In the genomic region with DNA sequence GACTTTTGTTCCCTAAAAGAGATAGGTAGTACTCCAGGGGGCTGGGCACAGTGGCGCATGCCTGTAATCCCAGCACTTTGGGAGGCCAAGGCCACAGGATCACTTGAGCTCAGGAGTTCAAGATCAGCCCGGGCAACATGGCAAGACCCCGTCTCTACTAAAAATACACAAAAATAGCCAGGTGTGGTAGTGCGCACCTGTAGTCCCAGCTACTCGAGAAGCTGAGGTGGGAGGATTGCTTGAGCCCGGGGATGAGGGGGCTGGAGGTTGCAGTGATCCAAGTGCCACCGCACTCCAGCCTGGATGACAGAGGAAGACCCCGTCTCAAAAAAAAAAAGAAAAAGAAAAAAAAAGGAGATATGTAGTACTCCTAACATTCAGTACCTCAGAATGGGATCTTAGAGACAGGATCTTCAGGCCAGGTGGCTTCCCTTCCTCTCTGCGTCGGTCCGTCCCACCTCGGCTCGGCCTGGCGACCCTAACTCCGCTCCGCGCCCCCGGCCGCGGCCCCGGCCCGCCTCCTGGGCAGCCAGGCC, we compare ENCODE assay signal across 8 cellular contexts.
DNase-seq lines count a peak whose midpoint lies in the region; ATAC-seq and TF ChIP-seq lines count a peak whose summit lies in the region.

No MANE protein-coding gene starts in this region.

- H3K9me2 ChIP-seq in HCT116 (ENCODE audit: insufficient read depth): no peaks in the 10 kb centered on the region

- no peak for TF ChIP-seq RAD21 in HCT116 (IDR thresholded peaks at IDR 0.05; ENCODE audit: low read depth)

- ATAC-seq in HCT116: no peak; the same call in 1 of the 2 replicates

- H3K4me1 Mint-ChIP-seq in Calu3 (ENCODE audit: low read depth, unreplicated experiment): no peaks in the 10 kb centered on the region

- BruUV-seq in Calu3 (replicated peaks; lab: Mats Ljungman, UMichigan) (no TSS peak), HCT116 (replicated peaks; lab: Mats Ljungman, UMichigan) (no TSS peak)

- DNase-seq in Calu3 (no peak), HCT116 (ENCODE audit: low read depth, low spot score) (no peak), SJCRH30 (peak in 1 of 2 experiments; percentile 15), esophagus muscularis mucosa (ENCODE audit: extremely low spot score) (no peak), epidermal melanocyte (ENCODE audit: insufficient read length, low spot score) (no peak), T-helper 9 cell (no peak), MV-4-11 (lab: John Stamatoyannopoulos, UW) (no peak)

- peaks cover 13% of the 10 kb centered on the region for H3K27me3 Mint-ChIP-seq in Calu3 (ENCODE audit: unreplicated experiment)

- H4K20me1 ChIP-seq in HCT116 (ENCODE audit: insufficient read depth): no peaks in the 10 kb centered on the region

- H2AFZ ChIP-seq in HCT116 (ENCODE audit: low read depth, low read length, poor library complexity, severe bottlenecking): no peak overlapping the region

- H3K4me1 ChIP-seq in HCT116 (ENCODE audit: control insufficient read depth in 1 of 2, insufficient read depth in 2 of 2, low read length in 2 of 2) (peaks cover 9 to 23% of the 10 kb centered on the region in 2 experiments; a peak in 3 of 4 replicates), SJCRH30 (peaks cover 3% of the 10 kb centered on the region), esophagus muscularis mucosa (peaks cover 10 to 41% (median 28%) of the 10 kb centered on the region in 4 donors), rectal smooth muscle tissue (ENCODE audit: control insufficient read depth, insufficient read depth, low read length) (no peaks in the 10 kb centered on the region)

- peak overlapping the region; percentile 79 for H3K4me2 ChIP-seq in HCT116 (ENCODE audit: low read length)

- POLR2A ChIA-PET in HCT116 (lab: Charles Lee): no interaction called here

- H3K9ac ChIP-seq in HCT116 (ENCODE audit: low read length) (peak overlapping the region; percentile 76), rectal smooth muscle tissue (ENCODE audit: low read length) (peak overlapping the region; percentile 88)

- H3K79me2 ChIP-seq in HCT116 (ENCODE audit: insufficient read depth, low read length): peaks cover 10% of the 10 kb centered on the region

- peak overlapping the region; percentile 89 for H3K4me3 Mint-ChIP-seq in Calu3 (ENCODE audit: low read depth, unreplicated experiment)

- peaks cover 22% of the 10 kb centered on the region for H3K36me3 Mint-ChIP-seq in Calu3 (ENCODE audit: insufficient read depth, unreplicated experiment)

- TF ChIP-seq CTCF in Calu3 (IDR thresholded peaks at IDR 0.05; ENCODE audit: unreplicated experiment): no peak
- TF ChIP-seq CTCF in HCT116 (IDR thresholded peaks at IDR 0.05 in 2 of 3, conservative IDR thresholded peaks at IDR 0.05 in 1 of 3; ENCODE audit: borderline replicate concordance in 1 of 3, insufficient read depth in 1 of 3, low read depth in 2 of 3, low read length in 2 of 3): no peak
- no peak for TF ChIP-seq CTCF in esophagus muscularis mucosa (IDR thresholded peaks at IDR 0.05)

- CTCF ChIA-PET in Calu3 (lab: Charles Lee) (interaction anchor here (0.6 to 1.8 kb wide), 3 partner anchors 14 to 300 kb away, joined by 3 to 5 read pairs (median 3); no protein-coding TSS in a partner anchor), HCT116 (lab: Charles Lee) (no interaction called here)

- H3K4me3 ChIP-seq in HCT116 (replicated peaks in 1 of 2; ENCODE audit: low read depth in 1 of 2, low read length in 2 of 2): peak overlapping the region; percentile 70 to 82
- H3K4me3 ChIP-seq in SJCRH30: peak overlapping the region; percentile 95
- H3K4me3 ChIP-seq in esophagus muscularis mucosa: peak overlapping the region; percentile 84 to 100 (median 92)
- peak overlapping the region; percentile 78 for H3K4me3 ChIP-seq in rectal smooth muscle tissue (ENCODE audit: low read length)

- intact Hi-C loops in Calu3 (cut with micrococcal nuclease; ENCODE audit: unreplicated experiment): no loop called here
- intact Hi-C loops in HCT116 (cut with micrococcal nuclease): no loop called here
- intact Hi-C loops in esophagus muscularis mucosa (cut with DNase I): no loop called here

- TF ChIP-seq EP300 in esophagus muscularis mucosa (IDR thresholded peaks at IDR 0.05): no peak

- TF ChIP-seq POLR2A in HCT116 (IDR thresholded peaks at IDR 0.05; ENCODE audit: borderline replicate concordance, extremely low read depth, insufficient read depth, insufficient read length) (no peak), esophagus muscularis mucosa (IDR thresholded peaks at IDR 0.05; ENCODE audit: low read depth) (no peak)

- peak overlapping the region; percentile 90 for H3K27ac Mint-ChIP-seq in Calu3 (ENCODE audit: unreplicated experiment)

- H3K36me3 ChIP-seq in HCT116 (ENCODE audit: control insufficient read depth in 1 of 2, insufficient read depth in 2 of 2, low read length in 2 of 2) (no peaks in the 10 kb centered on the region), SJCRH30 (no peaks in the 10 kb centered on the region; the same call in 1 of the 2 replicates), esophagus muscularis mucosa (peaks cover 0 to 6% (median 1%) of the 10 kb centered on the region in 4 donors), rectal smooth muscle tissue (ENCODE audit: control insufficient read depth, insufficient read depth, low read length) (no peaks in the 10 kb centered on the region)

- H3K9me3 ChIP-seq in HCT116 (ENCODE audit: control insufficient read depth in 1 of 2, insufficient read depth in 1 of 2, low read depth in 1 of 2, low read length in 2 of 2) (no peaks in the 10 kb centered on the region), SJCRH30 (replicated peaks) (no peaks in the 10 kb centered on the region), esophagus muscularis mucosa (no peaks in the 10 kb centered on the region)

- no peaks in the 10 kb centered on the region for H3K9me3 Mint-ChIP-seq in Calu3 (ENCODE audit: low read depth, unreplicated experiment)

- H3K27ac ChIP-seq in HCT116 (ENCODE audit: low read depth, low read length) (peak overlapping the region; percentile 86), SJCRH30 (no peak overlapping the region; the same call in 1 of the 2 replicates), esophagus muscularis mucosa (replicated peaks in 1 of 4) (peak overlapping the region; percentile 83 to 90 (median 86)), rectal smooth muscle tissue (ENCODE audit: low read depth, low read length) (peak overlapping the region; percentile 56)

- no peaks in the 10 kb centered on the region for H3K27me3 ChIP-seq in HCT116 (ENCODE audit: insufficient read depth, low read length)
- H3K27me3 ChIP-seq in SJCRH30: no peaks in the 10 kb centered on the region
- H3K27me3 ChIP-seq in esophagus muscularis mucosa: no peaks in the 10 kb centered on the region
- H3K27me3 ChIP-seq in rectal smooth muscle tissue (ENCODE audit: control insufficient read depth, insufficient read depth, low read length): no peaks in the 10 kb centered on the region

- 14% methylated on average over 15 of the region's 22 CpGs for WGBS in esophagus muscularis mucosa

- RAD21 ChIA-PET in HCT116 (lab: Charles Lee; ENCODE audit: low non-redundant PET in 1 of 2, low total read pairs in 2 of 2, uncharacterized antibody in 2 of 2, unreplicated experiment in 2 of 2): no interaction called here

TF ChIP-seq in HCT116, 20 proteins besides CTCF, POLR2A, EP300 and RAD21:
- TF ChIP-seq POLR2AphosphoS5 (IDR thresholded peaks at IDR 0.05; ENCODE audit: low read depth, low read length): no peak
- TF ChIP-seq ZFX (IDR thresholded peaks at IDR 0.05): 0 out of 2 replicates have a peak, but pooled peaks have one; percentile 72
- TF ChIP-seq ELF1 (IDR thresholded peaks at IDR 0.05; ENCODE audit: borderline replicate concordance, low read depth): no peak
